Comparison of ENCODE assay signal across 1 cellular context in genomic region chr2:233761040-233761769, GRCh38.
TF ChIP-seq lines count a peak whose summit lies in the region.

No MANE protein-coding gene starts in this region.

TF ChIP-seq in liver, 16 proteins besides CTCF, POLR2A, EP300 and RAD21 (continued from another document):
- peak; percentile 47 for TF ChIP-seq REST (IDR thresholded peaks at IDR 0.05)
- peak; percentile 78 to 80 for TF ChIP-seq JUND (IDR thresholded peaks at IDR 0.05)
- TF ChIP-seq FOXA1 (IDR thresholded peaks at IDR 0.05): peak; percentile 43
- peak; percentile 90 to 96 for TF ChIP-seq HNF4A (conservative IDR thresholded peaks at IDR 0.05)
- no peak for TF ChIP-seq YY1 (IDR thresholded peaks at IDR 0.05)
- TF ChIP-seq EGR1 (IDR thresholded peaks at IDR 0.05; ENCODE audit: low read depth in 2 of 2): peak in 1 of 2 donors; percentile 37
- TF ChIP-seq RXRA (IDR thresholded peaks at IDR 0.05): peak; percentile 95
- peak; percentile 9 for TF ChIP-seq NR2F2 (IDR thresholded peaks at IDR 0.05)
- peak; percentile 18 for TF ChIP-seq FOXA2 (IDR thresholded peaks at IDR 0.05)
- TF ChIP-seq ZBTB33 (IDR thresholded peaks at IDR 0.05): peak; percentile 23
- TF ChIP-seq GABPA (IDR thresholded peaks at IDR 0.05 in 1 of 2, conservative IDR thresholded peaks at IDR 0.05 in 1 of 2): no peak
